ENCODE assay signal across 1 cellular context in the genomic region with DNA sequence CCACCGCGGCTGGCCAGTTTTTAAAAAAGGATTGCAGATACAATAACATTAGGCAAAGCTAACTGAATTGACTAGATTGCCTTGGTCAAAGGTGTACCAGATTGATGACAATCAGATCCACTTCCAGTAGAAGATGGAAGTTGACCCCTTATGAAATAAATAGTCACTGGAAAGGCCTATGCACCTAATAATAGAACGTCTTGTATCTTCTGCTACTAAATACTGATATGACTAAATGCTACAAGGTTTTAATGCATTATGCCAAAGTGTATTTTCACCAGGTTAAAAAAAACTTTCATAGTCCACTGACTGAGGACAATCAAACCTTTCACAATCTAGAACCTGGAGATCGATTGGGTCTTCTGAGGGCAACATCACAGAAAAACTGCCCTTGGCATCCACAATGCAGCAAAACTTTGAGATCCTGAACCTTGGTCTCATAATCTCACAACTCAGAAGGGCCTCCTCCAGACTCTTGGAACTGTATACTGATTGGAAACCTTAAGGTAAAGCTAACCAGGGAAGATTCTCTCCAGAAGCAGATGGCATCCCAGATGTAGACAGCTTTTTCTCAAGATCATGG.
TF ChIP-seq lines count a peak whose summit lies in the region.

No MANE protein-coding gene starts in this region.

TF ChIP-seq in HepG2, 621 proteins besides CTCF, POLR2A, EP300 and RAD21 (continued from another document):
- TF ChIP-seq, protein P1, sequence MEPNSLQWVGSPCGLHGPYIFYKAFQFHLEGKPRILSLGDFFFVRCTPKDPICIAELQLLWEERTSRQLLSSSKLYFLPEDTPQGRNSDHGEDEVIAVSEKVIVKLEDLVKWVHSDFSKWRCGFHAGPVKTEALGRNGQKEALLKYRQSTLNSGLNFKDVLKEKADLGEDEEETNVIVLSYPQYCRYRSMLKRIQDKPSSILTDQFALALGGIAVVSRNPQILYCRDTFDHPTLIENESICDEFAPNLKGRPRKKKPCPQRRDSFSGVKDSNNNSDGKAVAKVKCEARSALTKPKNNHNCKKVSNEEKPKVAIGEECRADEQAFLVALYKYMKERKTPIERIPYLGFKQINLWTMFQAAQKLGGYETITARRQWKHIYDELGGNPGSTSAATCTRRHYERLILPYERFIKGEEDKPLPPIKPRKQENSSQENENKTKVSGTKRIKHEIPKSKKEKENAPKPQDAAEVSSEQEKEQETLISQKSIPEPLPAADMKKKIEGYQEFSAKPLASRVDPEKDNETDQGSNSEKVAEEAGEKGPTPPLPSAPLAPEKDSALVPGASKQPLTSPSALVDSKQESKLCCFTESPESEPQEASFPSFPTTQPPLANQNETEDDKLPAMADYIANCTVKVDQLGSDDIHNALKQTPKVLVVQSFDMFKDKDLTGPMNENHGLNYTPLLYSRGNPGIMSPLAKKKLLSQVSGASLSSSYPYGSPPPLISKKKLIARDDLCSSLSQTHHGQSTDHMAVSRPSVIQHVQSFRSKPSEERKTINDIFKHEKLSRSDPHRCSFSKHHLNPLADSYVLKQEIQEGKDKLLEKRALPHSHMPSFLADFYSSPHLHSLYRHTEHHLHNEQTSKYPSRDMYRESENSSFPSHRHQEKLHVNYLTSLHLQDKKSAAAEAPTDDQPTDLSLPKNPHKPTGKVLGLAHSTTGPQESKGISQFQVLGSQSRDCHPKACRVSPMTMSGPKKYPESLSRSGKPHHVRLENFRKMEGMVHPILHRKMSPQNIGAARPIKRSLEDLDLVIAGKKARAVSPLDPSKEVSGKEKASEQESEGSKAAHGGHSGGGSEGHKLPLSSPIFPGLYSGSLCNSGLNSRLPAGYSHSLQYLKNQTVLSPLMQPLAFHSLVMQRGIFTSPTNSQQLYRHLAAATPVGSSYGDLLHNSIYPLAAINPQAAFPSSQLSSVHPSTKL (CRISPR knock-in tag; IDR thresholded peaks at IDR 0.05), result 0 out of 2 replicates have a peak, but pooled peaks have one; percentile 16
- TF ChIP-seq GATAD2A (CRISPR knock-in tag; IDR thresholded peaks at IDR 0.05), result peak; percentile 64
- TF ChIP-seq, protein P2, sequence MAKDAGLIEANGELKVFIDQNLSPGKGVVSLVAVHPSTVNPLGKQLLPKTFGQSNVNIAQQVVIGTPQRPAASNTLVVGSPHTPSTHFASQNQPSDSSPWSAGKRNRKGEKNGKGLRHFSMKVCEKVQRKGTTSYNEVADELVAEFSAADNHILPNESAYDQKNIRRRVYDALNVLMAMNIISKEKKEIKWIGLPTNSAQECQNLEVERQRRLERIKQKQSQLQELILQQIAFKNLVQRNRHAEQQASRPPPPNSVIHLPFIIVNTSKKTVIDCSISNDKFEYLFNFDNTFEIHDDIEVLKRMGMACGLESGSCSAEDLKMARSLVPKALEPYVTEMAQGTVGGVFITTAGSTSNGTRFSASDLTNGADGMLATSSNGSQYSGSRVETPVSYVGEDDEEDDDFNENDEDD (CRISPR knock-in tag; IDR thresholded peaks at IDR 0.05; ENCODE audit: borderline replicate concordance), result no peak
- no peak for TF ChIP-seq KLF11 (CRISPR knock-in tag; IDR thresholded peaks at IDR 0.05)
- TF ChIP-seq ZFP36L1 (CRISPR knock-in tag; IDR thresholded peaks at IDR 0.05), result no peak
- TF ChIP-seq ZNF33A (CRISPR knock-in tag; IDR thresholded peaks at IDR 0.05; ENCODE audit: borderline replicate concordance), result no peak
- TF ChIP-seq, protein P3, sequence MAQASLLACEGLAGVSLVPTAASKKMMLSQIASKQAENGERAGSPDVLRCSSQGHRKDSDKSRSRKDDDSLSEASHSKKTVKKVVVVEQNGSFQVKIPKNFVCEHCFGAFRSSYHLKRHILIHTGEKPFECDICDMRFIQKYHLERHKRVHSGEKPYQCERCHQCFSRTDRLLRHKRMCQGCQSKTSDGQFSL (CRISPR knock-in tag; IDR thresholded peaks at IDR 0.05), result no peak
- TF ChIP-seq FOXA3 (CRISPR knock-in tag; IDR thresholded peaks at IDR 0.05), result no peak
- TF ChIP-seq, protein P4, sequence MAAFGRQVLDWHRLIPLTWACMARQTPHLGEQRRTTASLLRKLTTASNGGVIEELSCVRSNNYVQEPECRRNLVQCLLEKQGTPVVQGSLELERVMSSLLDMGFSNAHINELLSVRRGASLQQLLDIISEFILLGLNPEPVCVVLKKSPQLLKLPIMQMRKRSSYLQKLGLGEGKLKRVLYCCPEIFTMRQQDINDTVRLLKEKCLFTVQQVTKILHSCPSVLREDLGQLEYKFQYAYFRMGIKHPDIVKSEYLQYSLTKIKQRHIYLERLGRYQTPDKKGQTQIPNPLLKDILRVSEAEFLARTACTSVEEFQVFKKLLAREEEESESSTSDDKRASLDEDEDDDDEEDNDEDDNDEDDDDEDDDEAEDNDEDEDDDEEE (CRISPR knock-in tag; IDR thresholded peaks at IDR 0.05), result no peak
- no peak for TF ChIP-seq ZNF446 (CRISPR knock-in tag; IDR thresholded peaks at IDR 0.05)
- TF ChIP-seq TP53 (CRISPR knock-in tag; conservative IDR thresholded peaks at IDR 0.05), result no peak
- TF ChIP-seq MED1 (CRISPR knock-in tag; IDR thresholded peaks at IDR 0.05), result no peak
- TF ChIP-seq SIN3B (IDR thresholded peaks at IDR 0.05; ENCODE audit: low read length), result no peak
- TF ChIP-seq ZNF652 (CRISPR knock-in tag; IDR thresholded peaks at IDR 0.05; ENCODE audit: borderline replicate concordance, low read depth), result no peak
- no peak for TF ChIP-seq CBX5 (CRISPR knock-in tag; IDR thresholded peaks at IDR 0.05; ENCODE audit: borderline replicate concordance)
- no peak for TF ChIP-seq ZNF891 (CRISPR knock-in tag; IDR thresholded peaks at IDR 0.05)
- no peak for TF ChIP-seq ZNF124 (CRISPR knock-in tag; IDR thresholded peaks at IDR 0.05)
- no peak for TF ChIP-seq SOX13 (IDR thresholded peaks at IDR 0.05)
- TF ChIP-seq SOX13 (CRISPR knock-in tag; conservative IDR thresholded peaks at IDR 0.05 in 1 of 2, IDR thresholded peaks at IDR 0.05 in 1 of 2), result peak in 1 of 2 experiments; percentile 19; a peak in 1 of 4 replicates
- TF ChIP-seq HNF4A (CRISPR knock-in tag; IDR thresholded peaks at IDR 0.05), result peak; percentile 47
- TF ChIP-seq PPARG (CRISPR knock-in tag; conservative IDR thresholded peaks at IDR 0.05), result no peak
- no peak for TF ChIP-seq CBX1 (IDR thresholded peaks at IDR 0.05; ENCODE audit: low read depth)
- TF ChIP-seq SRY (CRISPR knock-in tag; IDR thresholded peaks at IDR 0.05), result no peak
- TF ChIP-seq PHF20 (CRISPR knock-in tag; IDR thresholded peaks at IDR 0.05), result no peak
- TF ChIP-seq, protein P5, sequence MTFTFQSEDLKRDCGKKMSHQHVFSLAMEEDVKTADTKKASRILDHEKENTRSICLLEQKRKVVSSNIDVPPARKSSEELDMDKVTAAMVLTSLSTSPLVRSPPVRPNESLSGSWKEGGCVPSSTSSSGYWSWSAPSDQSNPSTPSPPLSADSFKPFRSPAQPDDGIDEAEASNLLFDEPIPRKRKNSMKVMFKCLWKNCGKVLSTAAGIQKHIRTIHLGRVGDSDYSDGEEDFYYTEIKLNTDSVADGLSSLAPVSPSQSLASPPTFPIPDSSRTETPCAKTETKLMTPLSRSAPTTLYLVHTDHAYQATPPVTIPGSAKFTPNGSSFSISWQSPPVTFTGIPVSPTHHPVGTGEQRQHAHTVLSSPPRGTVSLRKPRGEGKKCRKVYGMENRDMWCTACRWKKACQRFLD (CRISPR knock-in tag; IDR thresholded peaks at IDR 0.05; ENCODE audit: borderline replicate concordance), result no peak
TF ChIP-seq in HepG2: peak in this region for 8.
